ENCODE assay signal across 8 cellular contexts in the genomic region with DNA sequence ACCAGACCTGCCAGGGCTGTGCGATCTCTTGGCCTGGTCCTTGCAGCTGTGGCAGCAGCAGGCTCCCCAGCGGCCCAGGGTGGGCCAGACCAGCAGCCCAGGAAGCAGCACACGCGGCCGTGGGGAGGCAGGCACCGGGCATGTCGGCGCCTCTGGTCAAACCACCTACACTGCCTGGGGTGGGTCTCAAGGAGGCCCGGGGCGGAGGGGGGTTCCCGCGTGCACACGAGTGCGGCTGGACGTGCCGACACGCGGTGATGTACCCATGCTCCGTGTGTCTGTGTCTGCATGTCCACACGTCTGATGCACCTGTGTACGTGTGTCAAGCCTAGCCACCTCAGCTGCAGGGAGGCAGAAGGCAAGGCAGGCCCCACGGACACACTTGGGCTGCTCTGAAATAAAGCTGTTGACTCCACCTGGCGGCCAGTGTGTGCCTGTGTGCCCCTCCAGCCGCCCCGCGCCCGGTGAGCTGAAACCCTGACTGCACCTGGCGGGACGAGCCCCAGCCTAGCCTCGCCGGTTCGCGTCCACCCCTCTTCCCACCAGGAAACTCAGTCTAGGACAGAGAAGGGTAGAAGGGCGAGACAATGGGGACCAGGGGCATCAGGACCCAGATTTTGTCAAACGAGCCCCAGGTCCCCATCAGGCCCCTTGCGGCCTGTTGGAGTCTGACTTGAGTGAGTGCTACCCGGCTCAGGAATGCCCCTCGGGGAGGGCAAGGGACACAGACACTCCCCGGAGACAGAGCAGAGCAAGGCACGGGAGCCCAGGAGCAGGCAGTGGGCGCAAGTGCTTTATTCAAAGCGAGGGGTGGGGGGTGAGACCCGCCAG. TPM values are rescaled to one million over a fixed set of nuclear protein-coding genes. Genes with fewer than 3 reads are reported as not detected.
DNase-seq lines count a peak whose midpoint lies in the region; ATAC-seq and TF ChIP-seq lines count a peak whose summit lies in the region.

No MANE protein-coding gene starts in this region.

- intact Hi-C loops in head of caudate nucleus (cut with DNase I), result no loop called here

- ATAC-seq in GM21528 (IDR thresholded peaks at IDR 0.05; ENCODE audit: low FRiP score, unreplicated experiment), result no peak

- TF ChIP-seq CTCF in LNCaP clone FGC (IDR thresholded peaks at IDR 0.05; ENCODE audit: control insufficient read depth, extremely low read depth, insufficient read depth), result peak; percentile 80

- H3K4me3 ChIP-seq in LNCaP clone FGC (ENCODE audit: low read depth, low read length), result no peak overlapping the region

- peak; percentile 64 for DNase-seq in EH (ENCODE audit: low read depth)
- no peak for DNase-seq in LNCaP clone FGC (ENCODE audit: low read depth)
- DNase-seq in SHP77 (lab: John Stamatoyannopoulos, UW), result peak; percentile 72 to 86
- DNase-seq in activated gamma-delta T cell treated with anti-CD3 and anti-CD28 coated beads, Interleukin-2, amount 50 U/mL, for 16 hours (ENCODE audit: low read depth), result peak; percentile 35
- peak in 28 of 42 donors; percentile 38 to 78 (median 60) for DNase-seq in head of caudate nucleus
- peak; percentile 78 for DNase-seq in retina
- no peak for DNase-seq in mesenteric fat pad (ENCODE audit: low spot score)

RNA-seq across cellular contexts. Expression of a gene that starts 11.6 kb away (rescaled TPM):
- 2.1 TPM for total RNA-seq in mesenteric fat pad

RNA-seq across cellular contexts. Expression of a gene that starts 15.9 kb away (rescaled TPM):
- 36.6 TPM for total RNA-seq in mesenteric fat pad

RNA-seq across cellular contexts. Expression of a gene that starts 16.6 kb away (rescaled TPM):
- 11.6 TPM for total RNA-seq in mesenteric fat pad

RNA-seq across cellular contexts. Expression of a gene that starts 18.2 kb away (rescaled TPM):
- 56.5 TPM for total RNA-seq in mesenteric fat pad

RNA-seq across cellular contexts. Expression of a gene that starts 32.6 kb away (rescaled TPM):
- total RNA-seq in mesenteric fat pad, result 74.7 TPM

Comparison
In these comparisons a context has a peak if more than half of its experiments do, and no peak if none do; other contexts are left out.
1. DNase-seq: peak in EH (single experiment), SHP77 (2 of 2), activated gamma-delta T cell treated with anti-CD3 and anti-CD28 coated beads, Interleukin-2, amount 50 U/mL, for 16 hours (single experiment), head of caudate nucleus (28 of 42) and retina (single experiment); none in LNCaP clone FGC (single experiment) and mesenteric fat pad (single experiment).